ENCODE assay signal across 2 cellular contexts in the genomic region with DNA sequence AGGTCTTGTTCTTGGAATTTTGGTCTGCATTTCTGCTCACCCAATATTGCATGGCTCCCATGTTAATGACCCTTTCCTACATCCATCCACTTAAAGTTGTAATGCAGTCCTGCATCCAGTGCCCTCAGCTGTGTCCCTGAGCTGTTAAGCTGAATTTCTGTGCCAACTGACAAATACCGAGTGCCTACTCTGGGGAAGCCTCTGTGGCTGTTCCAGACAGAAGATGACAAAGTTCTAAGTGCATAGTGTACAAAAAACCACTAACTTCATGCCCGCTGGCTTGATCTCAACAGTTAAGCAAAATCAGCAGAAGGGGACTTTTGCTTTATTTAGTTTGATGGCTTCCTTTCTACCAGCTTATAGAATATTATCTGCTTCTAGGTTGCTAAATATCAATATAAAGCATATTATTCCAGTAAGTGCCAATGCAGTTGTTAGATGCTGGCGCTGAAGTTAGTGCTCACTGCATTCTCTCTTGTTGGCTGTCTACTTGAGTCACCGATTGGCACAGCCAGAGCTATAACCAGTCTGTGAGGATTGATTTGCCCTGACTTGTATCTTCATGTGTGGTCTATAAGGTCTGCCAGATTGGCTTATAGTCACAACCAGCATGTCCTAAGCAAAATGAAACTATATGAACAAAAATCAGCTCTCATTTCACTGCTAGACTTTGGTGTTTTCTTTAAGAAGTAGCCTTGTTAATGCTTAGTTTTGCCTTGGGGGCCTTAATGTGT.
TF ChIP-seq lines count a peak whose summit lies in the region.

No MANE protein-coding gene starts in this region.

TF ChIP-seq in liver, 16 proteins besides CTCF, POLR2A, EP300 and RAD21:
- TF ChIP-seq, protein P1, sequence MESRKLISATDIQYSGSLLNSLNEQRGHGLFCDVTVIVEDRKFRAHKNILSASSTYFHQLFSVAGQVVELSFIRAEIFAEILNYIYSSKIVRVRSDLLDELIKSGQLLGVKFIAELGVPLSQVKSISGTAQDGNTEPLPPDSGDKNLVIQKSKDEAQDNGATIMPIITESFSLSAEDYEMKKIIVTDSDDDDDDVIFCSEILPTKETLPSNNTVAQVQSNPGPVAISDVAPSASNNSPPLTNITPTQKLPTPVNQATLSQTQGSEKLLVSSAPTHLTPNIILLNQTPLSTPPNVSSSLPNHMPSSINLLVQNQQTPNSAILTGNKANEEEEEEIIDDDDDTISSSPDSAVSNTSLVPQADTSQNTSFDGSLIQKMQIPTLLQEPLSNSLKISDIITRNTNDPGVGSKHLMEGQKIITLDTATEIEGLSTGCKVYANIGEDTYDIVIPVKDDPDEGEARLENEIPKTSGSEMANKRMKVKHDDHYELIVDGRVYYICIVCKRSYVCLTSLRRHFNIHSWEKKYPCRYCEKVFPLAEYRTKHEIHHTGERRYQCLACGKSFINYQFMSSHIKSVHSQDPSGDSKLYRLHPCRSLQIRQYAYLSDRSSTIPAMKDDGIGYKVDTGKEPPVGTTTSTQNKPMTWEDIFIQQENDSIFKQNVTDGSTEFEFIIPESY (IDR thresholded peaks at IDR 0.05): no peak
- no peak for TF ChIP-seq SP1 (IDR thresholded peaks at IDR 0.05)
- TF ChIP-seq GABPA (IDR thresholded peaks at IDR 0.05 in 1 of 2, conservative IDR thresholded peaks at IDR 0.05 in 1 of 2): no peak
- no peak for TF ChIP-seq TAF1 (conservative IDR thresholded peaks at IDR 0.05)
- no peak for TF ChIP-seq NR2F2 (IDR thresholded peaks at IDR 0.05)
- no peak for TF ChIP-seq JUND (IDR thresholded peaks at IDR 0.05)
- TF ChIP-seq EGR1 (IDR thresholded peaks at IDR 0.05; ENCODE audit: low read depth in 2 of 2): no peak
- TF ChIP-seq, protein P2, sequence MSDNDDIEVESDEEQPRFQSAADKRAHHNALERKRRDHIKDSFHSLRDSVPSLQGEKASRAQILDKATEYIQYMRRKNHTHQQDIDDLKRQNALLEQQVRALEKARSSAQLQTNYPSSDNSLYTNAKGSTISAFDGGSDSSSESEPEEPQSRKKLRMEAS (IDR thresholded peaks at IDR 0.05): no peak
- peak; percentile 47 to 68 for TF ChIP-seq HNF4A (conservative IDR thresholded peaks at IDR 0.05)
- no peak for TF ChIP-seq REST (IDR thresholded peaks at IDR 0.05)
- no peak for TF ChIP-seq ATF3 (IDR thresholded peaks at IDR 0.05)
- TF ChIP-seq YY1 (IDR thresholded peaks at IDR 0.05): peak; percentile 16
- peak in 1 of 2 donors; percentile 37 for TF ChIP-seq RXRA (IDR thresholded peaks at IDR 0.05)
- no peak for TF ChIP-seq HNF4G (IDR thresholded peaks at IDR 0.05)
- no peak for TF ChIP-seq FOXA2 (IDR thresholded peaks at IDR 0.05)
- no peak for TF ChIP-seq FOXA1 (IDR thresholded peaks at IDR 0.05)

TF ChIP-seq in HepG2, 621 proteins besides CTCF, POLR2A, EP300 and RAD21:
- TF ChIP-seq GTF2F1 (IDR thresholded peaks at IDR 0.05; ENCODE audit: low read length) (no peak), ZNF644 (CRISPR knock-in tag; IDR thresholded peaks at IDR 0.05; ENCODE audit: low read depth) (no peak), CEBPZ (IDR thresholded peaks at IDR 0.05; ENCODE audit: low read length) (no peak), SIX1 (CRISPR knock-in tag; IDR thresholded peaks at IDR 0.05; ENCODE audit: borderline replicate concordance) (no peak), TBP (CRISPR knock-in tag; IDR thresholded peaks at IDR 0.05) (no peak), IRF2 (CRISPR knock-in tag; IDR thresholded peaks at IDR 0.05) (no peak), ESRRA (CRISPR knock-in tag; IDR thresholded peaks at IDR 0.05; ENCODE audit: low read depth) (no peak), ZNF329 (CRISPR knock-in tag; IDR thresholded peaks at IDR 0.05; ENCODE audit: low read depth) (no peak), ARID3A (IDR thresholded peaks at IDR 0.05; ENCODE audit: low read depth, low read length) (no peak), ZNF275 (CRISPR knock-in tag; IDR thresholded peaks at IDR 0.05; ENCODE audit: borderline replicate concordance) (no peak), ZNF564 (CRISPR knock-in tag; IDR thresholded peaks at IDR 0.05) (no peak), KMT2B (CRISPR knock-in tag; IDR thresholded peaks at IDR 0.05) (no peak), TRAFD1 (CRISPR knock-in tag; IDR thresholded peaks at IDR 0.05; ENCODE audit: borderline replicate concordance) (no peak), KDM5A (IDR thresholded peaks at IDR 0.05; ENCODE audit: borderline replicate concordance, low read length) (no peak), ZNF3 (CRISPR knock-in tag; IDR thresholded peaks at IDR 0.05) (no peak), ZNF234 (CRISPR knock-in tag; conservative IDR thresholded peaks at IDR 0.05) (no peak)
- TF ChIP-seq, protein P3, sequence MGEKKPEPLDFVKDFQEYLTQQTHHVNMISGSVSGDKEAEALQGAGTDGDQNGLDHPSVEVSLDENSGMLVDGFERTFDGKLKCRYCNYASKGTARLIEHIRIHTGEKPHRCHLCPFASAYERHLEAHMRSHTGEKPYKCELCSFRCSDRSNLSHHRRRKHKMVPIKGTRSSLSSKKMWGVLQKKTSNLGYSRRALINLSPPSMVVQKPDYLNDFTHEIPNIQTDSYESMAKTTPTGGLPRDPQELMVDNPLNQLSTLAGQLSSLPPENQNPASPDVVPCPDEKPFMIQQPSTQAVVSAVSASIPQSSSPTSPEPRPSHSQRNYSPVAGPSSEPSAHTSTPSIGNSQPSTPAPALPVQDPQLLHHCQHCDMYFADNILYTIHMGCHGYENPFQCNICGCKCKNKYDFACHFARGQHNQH (CRISPR knock-in tag; IDR thresholded peaks at IDR 0.05): no peak
- TF ChIP-seq, protein P4, sequence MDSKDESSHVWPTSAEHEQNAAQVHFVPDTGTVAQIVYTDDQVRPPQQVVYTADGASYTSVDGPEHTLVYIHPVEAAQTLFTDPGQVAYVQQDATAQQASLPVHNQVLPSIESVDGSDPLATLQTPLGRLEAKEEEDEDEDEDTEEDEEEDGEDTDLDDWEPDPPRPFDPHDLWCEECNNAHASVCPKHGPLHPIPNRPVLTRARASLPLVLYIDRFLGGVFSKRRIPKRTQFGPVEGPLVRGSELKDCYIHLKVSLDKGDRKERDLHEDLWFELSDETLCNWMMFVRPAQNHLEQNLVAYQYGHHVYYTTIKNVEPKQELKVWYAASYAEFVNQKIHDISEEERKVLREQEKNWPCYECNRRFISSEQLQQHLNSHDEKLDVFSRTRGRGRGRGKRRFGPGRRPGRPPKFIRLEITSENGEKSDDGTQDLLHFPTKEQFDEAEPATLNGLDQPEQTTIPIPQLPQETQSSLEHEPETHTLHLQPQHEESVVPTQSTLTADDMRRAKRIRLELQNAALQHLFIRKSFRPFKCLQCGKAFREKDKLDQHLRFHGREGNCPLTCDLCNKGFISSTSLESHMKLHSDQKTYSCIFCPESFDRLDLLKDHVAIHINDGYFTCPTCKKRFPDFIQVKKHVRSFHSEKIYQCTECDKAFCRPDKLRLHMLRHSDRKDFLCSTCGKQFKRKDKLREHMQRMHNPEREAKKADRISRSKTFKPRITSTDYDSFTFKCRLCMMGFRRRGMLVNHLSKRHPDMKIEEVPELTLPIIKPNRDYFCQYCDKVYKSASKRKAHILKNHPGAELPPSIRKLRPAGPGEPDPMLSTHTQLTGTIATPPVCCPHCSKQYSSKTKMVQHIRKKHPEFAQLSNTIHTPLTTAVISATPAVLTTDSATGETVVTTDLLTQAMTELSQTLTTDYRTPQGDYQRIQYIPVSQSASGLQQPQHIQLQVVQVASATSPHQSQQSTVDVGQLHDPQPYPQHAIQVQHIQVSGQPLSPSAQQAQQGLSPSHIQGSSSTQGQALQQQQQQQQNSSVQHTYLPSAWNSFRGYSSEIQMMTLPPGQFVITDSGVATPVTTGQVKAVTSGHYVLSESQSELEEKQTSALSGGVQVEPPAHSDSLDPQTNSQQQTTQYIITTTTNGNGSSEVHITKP (CRISPR knock-in tag; IDR thresholded peaks at IDR 0.05; ENCODE audit: low read depth): no peak
- TF ChIP-seq, protein P5, sequence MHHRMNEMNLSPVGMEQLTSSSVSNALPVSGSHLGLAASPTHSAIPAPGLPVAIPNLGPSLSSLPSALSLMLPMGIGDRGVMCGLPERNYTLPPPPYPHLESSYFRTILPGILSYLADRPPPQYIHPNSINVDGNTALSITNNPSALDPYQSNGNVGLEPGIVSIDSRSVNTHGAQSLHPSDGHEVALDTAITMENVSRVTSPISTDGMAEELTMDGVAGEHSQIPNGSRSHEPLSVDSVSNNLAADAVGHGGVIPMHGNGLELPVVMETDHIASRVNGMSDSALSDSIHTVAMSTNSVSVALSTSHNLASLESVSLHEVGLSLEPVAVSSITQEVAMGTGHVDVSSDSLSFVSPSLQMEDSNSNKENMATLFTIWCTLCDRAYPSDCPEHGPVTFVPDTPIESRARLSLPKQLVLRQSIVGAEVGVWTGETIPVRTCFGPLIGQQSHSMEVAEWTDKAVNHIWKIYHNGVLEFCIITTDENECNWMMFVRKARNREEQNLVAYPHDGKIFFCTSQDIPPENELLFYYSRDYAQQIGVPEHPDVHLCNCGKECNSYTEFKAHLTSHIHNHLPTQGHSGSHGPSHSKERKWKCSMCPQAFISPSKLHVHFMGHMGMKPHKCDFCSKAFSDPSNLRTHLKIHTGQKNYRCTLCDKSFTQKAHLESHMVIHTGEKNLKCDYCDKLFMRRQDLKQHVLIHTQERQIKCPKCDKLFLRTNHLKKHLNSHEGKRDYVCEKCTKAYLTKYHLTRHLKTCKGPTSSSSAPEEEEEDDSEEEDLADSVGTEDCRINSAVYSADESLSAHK (CRISPR knock-in tag; IDR thresholded peaks at IDR 0.05; ENCODE audit: borderline replicate concordance): no peak
- TF ChIP-seq, protein P6, sequence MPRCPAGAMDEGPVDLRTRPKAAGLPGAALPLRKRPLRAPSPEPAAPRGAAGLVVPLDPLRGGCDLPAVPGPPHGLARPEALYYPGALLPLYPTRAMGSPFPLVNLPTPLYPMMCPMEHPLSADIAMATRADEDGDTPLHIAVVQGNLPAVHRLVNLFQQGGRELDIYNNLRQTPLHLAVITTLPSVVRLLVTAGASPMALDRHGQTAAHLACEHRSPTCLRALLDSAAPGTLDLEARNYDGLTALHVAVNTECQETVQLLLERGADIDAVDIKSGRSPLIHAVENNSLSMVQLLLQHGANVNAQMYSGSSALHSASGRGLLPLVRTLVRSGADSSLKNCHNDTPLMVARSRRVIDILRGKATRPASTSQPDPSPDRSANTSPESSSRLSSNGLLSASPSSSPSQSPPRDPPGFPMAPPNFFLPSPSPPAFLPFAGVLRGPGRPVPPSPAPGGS (CRISPR knock-in tag; IDR thresholded peaks at IDR 0.05): no peak
TF ChIP-seq in HepG2: peak in this region for 0.
